Comparison of ENCODE assay signal across 18 cellular contexts in genomic region chr2:46355756-46356155, GRCh38.
"Had no signal": no experiment of that assay in that cellular context is flagged by ENCODE, and none has a peak within 500 bp of the region (broad histone marks: within the 10 kb centered on the region; RNA-seq: fewer than 3 reads in every experiment).

No MANE protein-coding gene starts in this region.

- H3K4me1 ChIP-seq: foreskin keratinocyte had no signal

- H3K27ac ChIP-seq: coronary artery, esophagus muscularis mucosa, foreskin keratinocyte, gastroesophageal sphincter, parathyroid adenoma, sigmoid colon, stomach, tibial artery had no signal

- H3K9ac ChIP-seq: parathyroid adenoma had no signal

- H3K9me3 ChIP-seq: esophagus muscularis mucosa, gastroesophageal sphincter, mucosa of descending colon, sigmoid colon, stomach, tibial artery had no signal

- H3K4me3 ChIP-seq: coronary artery, esophagus muscularis mucosa, gastroesophageal sphincter, mucosa of descending colon, sigmoid colon, stomach, tibial artery had no signal

- H3K27me3 ChIP-seq: esophagus muscularis mucosa, foreskin keratinocyte, gastroesophageal sphincter, sigmoid colon, stomach, tibial artery had no signal

- ATAC-seq: foreskin keratinocyte; gastroesophageal sphincter; mucosa of descending colon; natural killer cell treated with Interleukin-12 subunit alpha and Interleukin-12 subunit beta and Interleukin-15 and Interleukin-18, amount 100 ng/mL, for 72 hours; stimulated activated effector memory CD8-positive, alpha-beta T cell treated with anti-CD3 and anti-CD28 coated beads, Interleukin-12 subunit alpha, Interleukin-12 subunit beta, amount 100 ng/mL, for 72 hours had no signal

- H2AFZ ChIP-seq: parathyroid adenoma had no signal

- DNase-seq: dermis blood vessel endothelial cell; effector memory CD4-positive, alpha-beta T cell; foreskin keratinocyte; mesenchymal stem cell; mucosa of descending colon; naive B cell; sigmoid colon; stimulated activated CD4-positive, alpha-beta T cell treated with anti-CD3 and anti-CD28 coated beads, Interleukin-2, amount 100 ng/mL, for 24 hours; stimulated activated CD4-positive, alpha-beta T cell treated with anti-CD3 and anti-CD28 coated beads, Interleukin-4, amount 100 ng/mL, for 24 hours; stimulated activated naive CD4-positive, alpha-beta T cell treated with Interleukin-2 at 50 U/mL for 16 hours; stomach; tibial artery had no signal
